Comparison of ENCODE assay signal across 8 cellular contexts in the genomic region with DNA sequence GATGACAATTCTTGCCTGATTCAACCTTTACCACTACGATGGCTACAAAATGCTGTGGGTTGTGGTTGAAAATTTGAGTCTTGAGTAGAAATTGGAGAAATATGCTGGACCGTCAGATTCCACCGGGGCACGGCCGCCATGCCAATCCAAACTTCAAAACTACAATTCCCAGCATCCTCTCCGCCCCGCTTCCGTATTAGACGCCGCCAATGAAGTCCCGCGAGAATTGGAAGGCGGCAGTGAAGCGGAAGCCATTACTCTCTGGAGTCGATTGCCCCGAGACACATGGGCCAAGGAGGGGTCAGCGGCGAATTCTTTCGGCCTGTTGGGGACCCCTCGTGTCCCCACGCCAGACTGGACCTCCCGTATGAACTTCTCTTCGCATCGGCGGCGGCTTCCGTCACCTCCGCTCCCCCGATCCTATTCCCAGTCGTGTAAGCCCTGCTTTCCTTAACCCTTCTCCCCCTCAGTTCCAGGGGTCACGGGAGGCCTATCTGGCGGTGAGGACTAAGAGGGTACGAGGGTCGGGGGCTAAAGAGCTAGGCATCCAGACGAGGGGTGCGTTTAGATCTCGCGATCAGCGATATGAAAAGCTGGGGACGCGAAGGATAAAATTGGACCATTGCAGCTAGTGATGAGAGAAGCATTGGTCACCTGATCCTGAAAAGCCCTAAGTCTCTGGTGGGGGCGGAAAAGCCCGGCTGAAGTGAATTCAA. TPM values are rescaled to one million over a fixed set of nuclear protein-coding genes. Genes with fewer than 3 reads are reported as not detected.
DNase-seq lines count a peak whose midpoint lies in the region; ATAC-seq and TF ChIP-seq lines count a peak whose summit lies in the region.

A gene (plus strand): TSS at position 239 of the 716 bp plus-strand sequence. CDS start 15,620 bp downstream, outside the sequence.

- H3K4me1 ChIP-seq in hepatocyte (ENCODE audit: insufficient read depth) = no peaks in the 10 kb centered on the region

- H3K9me3 ChIP-seq in hepatocyte (ENCODE audit: low read depth) = peaks cover 15% of the 10 kb centered on the region

- H3K27ac ChIP-seq in hepatocyte = peak within 1 kb of the TSS; percentile 88

- peak within 1 kb of the TSS; percentile 93 for H2AFZ ChIP-seq in hepatocyte

- no peaks in the 10 kb centered on the region for H3K9me2 ChIP-seq in hepatocyte (replicated peaks; ENCODE audit: insufficient read depth)

- H3K36me3 ChIP-seq in hepatocyte (replicated peaks; ENCODE audit: insufficient read depth, low read depth) = no peaks in the 10 kb centered on the region

- WGBS in hepatocyte (ENCODE audit: low lambda C conversion rate, missing lambda C conversion rate) = 2% methylated on average over 43 of the region's 43 CpGs

- peaks cover 4% of the 10 kb centered on the region for H4K20me1 ChIP-seq in hepatocyte (ENCODE audit: insufficient read depth, poor library complexity, severe bottlenecking)

- H3K4me3 ChIP-seq in hepatocyte = peak within 1 kb of the TSS; percentile 80

- H3K27me3 ChIP-seq in hepatocyte = no peaks in the 10 kb centered on the region

- peak; percentile 95 for DNase-seq in NCI-H2029 (lab: John Stamatoyannopoulos, UW)
- DNase-seq in T-helper 22 cell (ENCODE audit: low read depth) = peak; percentile 84
- peak; percentile 96 for DNase-seq in astrocyte of the hippocampus (ENCODE audit: low read depth, low spot score)
- DNase-seq in hepatocyte (ENCODE audit: low spot score) = peak; percentile 96
- peak; percentile 84 for DNase-seq in renal cortical epithelial cell (ENCODE audit: low read depth)

- H3K79me2 ChIP-seq in hepatocyte = peaks cover 51% of the 10 kb centered on the region

- peak within 1 kb of the TSS; percentile 78 for H3K4me2 ChIP-seq in hepatocyte

- peak; percentile 94 for ATAC-seq in GM18502 (IDR thresholded peaks at IDR 0.05; ENCODE audit: poor library complexity, unreplicated experiment)
- ATAC-seq in HG02970 (IDR thresholded peaks at IDR 0.05; ENCODE audit: low FRiP score, unreplicated experiment) = peak; percentile 91
- no peak for ATAC-seq in GM18519 (IDR thresholded peaks at IDR 0.05; ENCODE audit: low FRiP score, unreplicated experiment)

- TF ChIP-seq CTCF in hepatocyte (IDR thresholded peaks at IDR 0.05; ENCODE audit: poor library complexity) = no peak

RNA-seq across cellular contexts. Expression of the gene that starts here (rescaled TPM):
- total RNA-seq in hepatocyte (14.6 and 26.6 TPM in 2 replicates), renal cortical epithelial cell (11.6 and 28.3 TPM in 2 replicates)
- 19.8 and 27.5 TPM in 2 replicates for polyA plus RNA-seq in hepatocyte
